ENCODE assay signal across 26 cellular contexts in genomic region chr9:8903077-8903476, GRCh38.
DNase-seq lines count a peak whose midpoint lies in the region; ATAC-seq and TF ChIP-seq lines count a peak whose summit lies in the region.
"Had no signal": no experiment of that assay in that cellular context is flagged by ENCODE, and none has a peak within 500 bp of the region (broad histone marks: within the 10 kb centered on the region; RNA-seq: fewer than 3 reads in every experiment).

No MANE protein-coding gene starts in this region.

- no peaks in the 10 kb centered on the region for H3K79me2 ChIP-seq in hepatocyte

- CTCF ChIA-PET in MCF 10A (lab: Yijun Ruan, JAX): no interaction called here

- no peaks in the 10 kb centered on the region for H3K36me3 Mint-ChIP-seq in MCF 10A (ENCODE audit: insufficient read depth, unreplicated experiment)
- H3K36me3 Mint-ChIP-seq: CD14-positive monocyte; CD4-positive, alpha-beta memory T cell; CD4-positive, CD25-positive, alpha-beta regulatory T cell; CD8-positive, alpha-beta memory T cell had no signal

- H3K9me3 ChIP-seq in breast epithelium (no peaks in the 10 kb centered on the region), hepatocyte (ENCODE audit: low read depth) (no peaks in the 10 kb centered on the region), lower lobe of right lung (no peaks in the 10 kb centered on the region)
- H3K9me3 ChIP-seq: BE2C had no signal

- 81% methylated on average over 5 of the region's 5 CpGs for WGBS in hepatocyte (ENCODE audit: low lambda C conversion rate, missing lambda C conversion rate)

- H3K27ac ChIP-seq in breast epithelium (no peak overlapping the region), hepatocyte (no peak overlapping the region), lower lobe of right lung (no peak overlapping the region)
- H3K27ac ChIP-seq: 22Rv1, BLaER1 had no signal

- H3K27me3 Mint-ChIP-seq in MCF 10A (ENCODE audit: insufficient read depth, unreplicated experiment): no peaks in the 10 kb centered on the region
- H3K27me3 Mint-ChIP-seq: CD4-positive, alpha-beta memory T cell; CD4-positive, CD25-positive, alpha-beta regulatory T cell; CD8-positive, alpha-beta memory T cell had no signal

- no peak overlapping the region for H3K4me3 Mint-ChIP-seq in MCF 10A (ENCODE audit: unreplicated experiment)
- H3K4me3 Mint-ChIP-seq: CD14-positive monocyte; CD4-positive, alpha-beta memory T cell; CD4-positive, CD25-positive, alpha-beta regulatory T cell; CD8-positive, alpha-beta memory T cell had no signal

- ATAC-seq in esophagus mucosa (peak; percentile 92), lower lobe of right lung (no peak)
- ATAC-seq: GM12878 had no signal

- H3K4me3 ChIP-seq in breast epithelium (no peak overlapping the region), epithelial cell of esophagus (ENCODE audit: low read length) (no peak overlapping the region), hepatocyte (no peak overlapping the region), lower lobe of right lung (no peak overlapping the region)
- H3K4me3 ChIP-seq: BLaER1, GM12878 had no signal

- DNase-seq in MCF 10A (ENCODE audit: unreplicated experiment) (peak; percentile 11), breast epithelium (ENCODE audit: low spot score in 2 of 2) (no peak), epithelial cell of esophagus (ENCODE audit: low read depth) (peak; percentile 36), kidney tubule cell (ENCODE audit: low spot score) (peak; percentile 34), hepatocyte (ENCODE audit: low spot score) (no peak), lower lobe of right lung (no peak)
- no peak for DNase-seq in stimulated activated CD4-positive, alpha-beta T cell treated with anti-CD3 and anti-CD28 coated beads, Interleukin-1b, Interleukin-23, amount 100 ng/mL, for 48 hours
- DNase-seq: ACHN; BE2C; C1 segment of cervical spinal cord; CD4-positive, alpha-beta memory T cell; CD4-positive, CD25-positive, alpha-beta regulatory T cell; CD8-positive, alpha-beta memory T cell; COR-L47; DMS 273 treated with DMSO at 0.1 percent for 48 hours; DMS153; DMS53; DMS79; DND-41; EL; GDM1 had no signal

- intact Hi-C loops in MCF 10A (cut with micrococcal nuclease) (no loop called here), breast epithelium (cut with DNase I; ENCODE audit: low total_unique reads) (no loop called here), lower lobe of right lung (cut with DNase I) (no loop called here)

- peaks cover 14% of the 10 kb centered on the region for H3K4me1 Mint-ChIP-seq in MCF 10A (ENCODE audit: insufficient read depth, unreplicated experiment)
- H3K4me1 Mint-ChIP-seq: CD14-positive monocyte; CD4-positive, alpha-beta memory T cell; CD4-positive, CD25-positive, alpha-beta regulatory T cell; CD8-positive, alpha-beta memory T cell had no signal

- TF ChIP-seq POLR2A in breast epithelium (IDR thresholded peaks at IDR 0.05): no peak

- POLR2A ChIA-PET in MCF 10A (lab: Yijun Ruan, JAX): no interaction called here

- no peaks in the 10 kb centered on the region for H3K9me2 ChIP-seq in hepatocyte (replicated peaks; ENCODE audit: insufficient read depth)

- peaks cover 10% of the 10 kb centered on the region for H3K9me3 Mint-ChIP-seq in MCF 10A (ENCODE audit: unreplicated experiment)

- no peak overlapping the region for H3K27ac Mint-ChIP-seq in MCF 10A (ENCODE audit: low read depth, unreplicated experiment)
- H3K27ac Mint-ChIP-seq: CD14-positive monocyte; CD4-positive, alpha-beta memory T cell; CD4-positive, CD25-positive, alpha-beta regulatory T cell; CD8-positive, alpha-beta memory T cell had no signal

- no peak overlapping the region for H3K4me2 ChIP-seq in hepatocyte
- H3K4me2 ChIP-seq: BLaER1 had no signal

- TF ChIP-seq CTCF in MCF 10A (IDR thresholded peaks at IDR 0.05; ENCODE audit: unreplicated experiment): no peak
- TF ChIP-seq CTCF in breast epithelium (IDR thresholded peaks at IDR 0.05): no peak
- no peak for TF ChIP-seq CTCF in epithelial cell of esophagus (IDR thresholded peaks at IDR 0.05; ENCODE audit: insufficient read depth, low read depth, low read length, missing control alignments)
- TF ChIP-seq CTCF in hepatocyte (IDR thresholded peaks at IDR 0.05; ENCODE audit: poor library complexity): no peak
- TF ChIP-seq CTCF in lower lobe of right lung (IDR thresholded peaks at IDR 0.05): no peak

- H3K36me3 ChIP-seq in breast epithelium (no peaks in the 10 kb centered on the region), hepatocyte (replicated peaks; ENCODE audit: insufficient read depth, low read depth) (no peaks in the 10 kb centered on the region), lower lobe of right lung (no peaks in the 10 kb centered on the region)
- H3K36me3 ChIP-seq: BE2C, BLaER1 had no signal

- no peaks in the 10 kb centered on the region for H4K20me1 ChIP-seq in hepatocyte (ENCODE audit: insufficient read depth, poor library complexity, severe bottlenecking)
- H4K20me1 ChIP-seq: BLaER1 had no signal

- BruUV-seq in MCF 10A (replicated peaks; lab: Mats Ljungman, UMichigan): no TSS peak

- no peak overlapping the region for H2AFZ ChIP-seq in hepatocyte

- no peaks in the 10 kb centered on the region for H3K4me1 ChIP-seq in breast epithelium
- no peaks in the 10 kb centered on the region for H3K4me1 ChIP-seq in hepatocyte (ENCODE audit: insufficient read depth)
- no peaks in the 10 kb centered on the region for H3K4me1 ChIP-seq in lower lobe of right lung
- H3K4me1 ChIP-seq: BE2C, BLaER1 had no signal

- no peaks in the 10 kb centered on the region for H3K27me3 ChIP-seq in breast epithelium
- H3K27me3 ChIP-seq in hepatocyte: no peaks in the 10 kb centered on the region
- H3K27me3 ChIP-seq in lower lobe of right lung (ENCODE audit: low read depth): no peaks in the 10 kb centered on the region
- H3K27me3 ChIP-seq: BE2C, BLaER1 had no signal

Comparison
In these comparisons a context has a peak if more than half of its experiments do, and no peak if none do; other contexts are left out.
1. DNase-seq: peak in MCF 10A (single experiment), epithelial cell of esophagus (single experiment) and kidney tubule cell (single experiment); none in breast epithelium (0 of 2), stimulated activated CD4-positive, alpha-beta T cell treated with anti-CD3 and anti-CD28 coated beads, Interleukin-1b, Interleukin-23, amount 100 ng/mL, for 48 hours (single experiment), hepatocyte (single experiment) and lower lobe of right lung (single experiment).